Comparison of ENCODE assay signal across 8 cellular contexts in genomic region chr12:81759215-81759991, GRCh38. TPM values are rescaled to one million over a fixed set of nuclear protein-coding genes. Genes with fewer than 3 reads are reported as not detected.
A peak's percentile ranks its signal among the peaks of the same experiment; 100 is the strongest.
DNase-seq lines count a peak whose midpoint lies in the region; ATAC-seq, FAIRE-seq and TF ChIP-seq lines count a peak whose summit lies in the region.

PPFIA2 (minus strand) TSS chr12:81759350.

- peak within 1 kb of the TSS; percentile 63 to 64 for H3K27ac ChIP-seq in coronary artery

- ATAC-seq in stimulated activated naive CD8-positive, alpha-beta T cell treated with anti-CD3 and anti-CD28 coated beads, Interleukin-15, Interleukin-2, amounts not matched to agents 100 U/mL and 50 U/mL, for 24 hours: peak; percentile 73
- no peak for ATAC-seq in HG03159 (IDR thresholded peaks at IDR 0.05; ENCODE audit: unreplicated experiment)

- H3K4me3 ChIP-seq in coronary artery: peak within 1 kb of the TSS; percentile 68

- H3K27ac Mint-ChIP-seq in activated CD4-positive, alpha-beta T cell treated with anti-CD3 and anti-CD28 coated beads, Interleukin-2, amount 10 ng/mL, durations not matched to agents 7 days and 5 days: no peak within 1 kb of the TSS

- no peaks in the 10 kb centered on the region for H3K36me3 Mint-ChIP-seq in activated CD4-positive, alpha-beta T cell treated with anti-CD3 and anti-CD28 coated beads, Interleukin-2, amount 10 ng/mL, durations not matched to agents 7 days and 5 days (ENCODE audit: low read depth)

- peaks cover 33% of the 10 kb centered on the region for H3K27me3 Mint-ChIP-seq in activated CD4-positive, alpha-beta T cell treated with anti-CD3 and anti-CD28 coated beads, Interleukin-2, amount 10 ng/mL, durations not matched to agents 7 days and 5 days

- no peaks in the 10 kb centered on the region for H3K9me3 Mint-ChIP-seq in activated CD4-positive, alpha-beta T cell treated with anti-CD3 and anti-CD28 coated beads, Interleukin-2, amount 10 ng/mL, durations not matched to agents 7 days and 5 days

- FAIRE-seq in RCC 7860 (lab: Jason Lieb, UNC): no peak

- peak; percentile 19 for DNase-seq in activated CD4-positive, alpha-beta T cell treated with anti-CD3 and anti-CD28 coated beads, Interleukin-2, amount 10 ng/mL, durations not matched to agents 7 days and 5 days
- no peak for DNase-seq in activated CD4-positive, alpha-beta T cell treated with anti-CD3 and anti-CD28 coated beads for 4 hours
- DNase-seq in RCC 7860 (ENCODE audit: low spot score): peak; percentile 4
- peak; percentile 77 for DNase-seq in coronary artery (ENCODE audit: low spot score)
- peak; percentile 76 for DNase-seq in left kidney (ENCODE audit: low read depth, low spot score)
- peak; percentile 25 for DNase-seq in stimulated activated naive CD8-positive, alpha-beta T cell treated with anti-CD3 and anti-CD28 coated beads, Interleukin-15, Interleukin-2, amounts not matched to agents 100 U/mL and 50 U/mL, for 24 hours
- DNase-seq in NCI-H2196 treated with DMSO at 0.1 percent for 48 hours (lab: John Stamatoyannopoulos, UW; ENCODE audit: unreplicated experiment): no peak

- TF ChIP-seq CTCF in coronary artery (IDR thresholded peaks at IDR 0.05): no peak

- POLR2A ChIA-PET in activated CD4-positive, alpha-beta T cell treated with anti-CD3 and anti-CD28 coated beads, Interleukin-2, amount 10 ng/mL, durations not matched to agents 7 days and 5 days (lab: Charles Lee): no interaction called here

- peaks cover 16% of the 10 kb centered on the region for H3K4me1 Mint-ChIP-seq in activated CD4-positive, alpha-beta T cell treated with anti-CD3 and anti-CD28 coated beads, Interleukin-2, amount 10 ng/mL, durations not matched to agents 7 days and 5 days

- CTCF ChIA-PET in activated CD4-positive, alpha-beta T cell treated with anti-CD3 and anti-CD28 coated beads, Interleukin-2, amount 10 ng/mL, durations not matched to agents 7 days and 5 days (lab: Charles Lee): no interaction called here

- H3K4me3 Mint-ChIP-seq in activated CD4-positive, alpha-beta T cell treated with anti-CD3 and anti-CD28 coated beads, Interleukin-2, amount 10 ng/mL, durations not matched to agents 7 days and 5 days: peak within 1 kb of the TSS; percentile 57

RNA-seq across cellular contexts. Expression of gene PPFIA2, which starts in this region (rescaled TPM):
- not detected for total RNA-seq in activated CD4-positive, alpha-beta T cell treated with anti-CD3 and anti-CD28 coated beads, Interleukin-2, amount 10 ng/mL, durations not matched to agents 7 days and 5 days

Comparison
In these comparisons a context has a peak if more than half of its experiments do, and no peak if none do; other contexts are left out.
1. Peak in DNase-seq in activated CD4-positive, alpha-beta T cell treated with anti-CD3 and anti-CD28 coated beads, Interleukin-2, amount 10 ng/mL, durations not matched to agents 7 days and 5 days; RNA of the gene not detected or under 1 TPM.
2. DNase-seq: peak in RCC 7860 (single experiment), coronary artery (single experiment), left kidney (single experiment) and stimulated activated naive CD8-positive, alpha-beta T cell treated with anti-CD3 and anti-CD28 coated beads, Interleukin-15, Interleukin-2, amounts not matched to agents 100 U/mL and 50 U/mL, for 24 hours (single experiment); none in activated CD4-positive, alpha-beta T cell treated with anti-CD3 and anti-CD28 coated beads for 4 hours (0 of 2) and NCI-H2196 treated with DMSO at 0.1 percent for 48 hours (single experiment).